Comparison of ENCODE assay signal across 1 cellular context in the genomic region with DNA sequence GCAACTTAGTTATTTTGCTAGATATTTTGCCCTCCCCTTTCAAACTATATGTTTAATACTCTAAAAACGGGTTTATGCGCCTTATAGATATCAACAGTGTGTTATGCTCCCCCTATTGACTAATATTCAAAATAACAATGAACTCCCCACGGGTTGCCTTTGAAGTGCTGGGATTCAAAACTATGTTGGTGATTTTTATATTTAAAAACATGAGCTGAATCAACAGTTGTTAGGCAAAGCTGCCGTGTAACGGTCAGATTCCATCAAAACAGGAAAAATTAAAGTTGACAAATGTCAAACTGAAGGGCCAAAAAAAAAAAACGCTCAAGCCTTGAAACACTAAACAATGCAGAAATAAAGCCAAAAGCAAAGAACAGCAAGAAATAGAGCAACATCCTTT.
TF ChIP-seq lines count a peak whose summit lies in the region.

No MANE protein-coding gene starts in this region.

TF ChIP-seq in SK-N-SH treated with all-trans-retinoic acid at 6 μM for 48 hours, 23 proteins besides CTCF, POLR2A, EP300 and RAD21 (continued from another document):
- TF ChIP-seq, protein P1, sequence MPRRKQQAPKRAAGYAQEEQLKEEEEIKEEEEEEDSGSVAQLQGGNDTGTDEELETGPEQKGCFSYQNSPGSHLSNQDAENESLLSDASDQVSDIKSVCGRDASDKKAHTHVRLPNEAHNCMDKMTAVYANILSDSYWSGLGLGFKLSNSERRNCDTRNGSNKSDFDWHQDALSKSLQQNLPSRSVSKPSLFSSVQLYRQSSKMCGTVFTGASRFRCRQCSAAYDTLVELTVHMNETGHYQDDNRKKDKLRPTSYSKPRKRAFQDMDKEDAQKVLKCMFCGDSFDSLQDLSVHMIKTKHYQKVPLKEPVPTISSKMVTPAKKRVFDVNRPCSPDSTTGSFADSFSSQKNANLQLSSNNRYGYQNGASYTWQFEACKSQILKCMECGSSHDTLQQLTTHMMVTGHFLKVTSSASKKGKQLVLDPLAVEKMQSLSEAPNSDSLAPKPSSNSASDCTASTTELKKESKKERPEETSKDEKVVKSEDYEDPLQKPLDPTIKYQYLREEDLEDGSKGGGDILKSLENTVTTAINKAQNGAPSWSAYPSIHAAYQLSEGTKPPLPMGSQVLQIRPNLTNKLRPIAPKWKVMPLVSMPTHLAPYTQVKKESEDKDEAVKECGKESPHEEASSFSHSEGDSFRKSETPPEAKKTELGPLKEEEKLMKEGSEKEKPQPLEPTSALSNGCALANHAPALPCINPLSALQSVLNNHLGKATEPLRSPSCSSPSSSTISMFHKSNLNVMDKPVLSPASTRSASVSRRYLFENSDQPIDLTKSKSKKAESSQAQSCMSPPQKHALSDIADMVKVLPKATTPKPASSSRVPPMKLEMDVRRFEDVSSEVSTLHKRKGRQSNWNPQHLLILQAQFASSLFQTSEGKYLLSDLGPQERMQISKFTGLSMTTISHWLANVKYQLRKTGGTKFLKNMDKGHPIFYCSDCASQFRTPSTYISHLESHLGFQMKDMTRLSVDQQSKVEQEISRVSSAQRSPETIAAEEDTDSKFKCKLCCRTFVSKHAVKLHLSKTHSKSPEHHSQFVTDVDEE (CRISPR knock-in tag; IDR thresholded peaks at IDR 0.05) = no peak
- TF ChIP-seq ZFP30 (CRISPR knock-in tag; IDR thresholded peaks at IDR 0.05) (no peak), TOX (CRISPR knock-in tag; IDR thresholded peaks at IDR 0.05; ENCODE audit: borderline replicate concordance) (no peak), CSDC2 (CRISPR knock-in tag; IDR thresholded peaks at IDR 0.05) (no peak), ZFP3 (CRISPR knock-in tag; IDR thresholded peaks at IDR 0.05) (no peak), OSR1 (CRISPR knock-in tag; IDR thresholded peaks at IDR 0.05) (no peak), ZC3H10 (CRISPR knock-in tag; IDR thresholded peaks at IDR 0.05) (no peak)
- TF ChIP-seq, protein P2, sequence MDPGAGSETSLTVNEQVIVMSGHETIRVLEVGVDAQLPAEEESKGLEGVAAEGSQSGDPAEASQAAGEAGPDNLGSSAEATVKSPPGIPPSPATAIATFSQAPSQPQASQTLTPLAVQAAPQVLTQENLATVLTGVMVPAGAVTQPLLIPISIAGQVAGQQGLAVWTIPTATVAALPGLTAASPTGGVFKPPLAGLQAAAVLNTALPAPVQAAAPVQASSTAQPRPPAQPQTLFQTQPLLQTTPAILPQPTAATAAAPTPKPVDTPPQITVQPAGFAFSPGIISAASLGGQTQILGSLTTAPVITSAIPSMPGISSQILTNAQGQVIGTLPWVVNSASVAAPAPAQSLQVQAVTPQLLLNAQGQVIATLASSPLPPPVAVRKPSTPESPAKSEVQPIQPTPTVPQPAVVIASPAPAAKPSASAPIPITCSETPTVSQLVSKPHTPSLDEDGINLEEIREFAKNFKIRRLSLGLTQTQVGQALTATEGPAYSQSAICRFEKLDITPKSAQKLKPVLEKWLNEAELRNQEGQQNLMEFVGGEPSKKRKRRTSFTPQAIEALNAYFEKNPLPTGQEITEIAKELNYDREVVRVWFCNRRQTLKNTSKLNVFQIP (CRISPR knock-in tag; IDR thresholded peaks at IDR 0.05; ENCODE audit: borderline replicate concordance, low read depth) = no peak
TF ChIP-seq in SK-N-SH treated with all-trans-retinoic acid at 6 μM for 48 hours: peak in this region for 0.
